In the genomic region with DNA sequence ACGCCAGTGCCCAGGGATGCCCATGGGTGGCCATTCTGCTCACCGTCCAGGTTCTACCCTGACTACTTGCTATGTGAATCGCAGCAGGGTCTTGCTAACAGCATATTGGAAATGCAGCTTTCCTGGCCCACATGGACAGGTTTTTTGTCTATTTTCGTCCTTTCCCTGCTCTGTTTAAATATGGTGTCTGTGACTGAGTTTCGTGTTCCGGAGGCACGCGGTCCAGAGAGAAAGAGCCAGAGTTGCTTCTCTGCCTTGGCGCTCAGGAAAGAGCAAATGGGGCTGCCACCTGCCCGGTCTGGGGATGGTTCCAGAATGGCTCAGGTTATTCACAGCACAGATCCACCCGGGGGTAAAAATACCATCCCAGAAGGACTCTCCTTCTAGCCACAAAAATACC, we compare ENCODE assay signal across 18 cellular contexts.
"Had no signal": no experiment of that assay in that cellular context is flagged by ENCODE, and none has a peak within 500 bp of the region (broad histone marks: within the 10 kb centered on the region; RNA-seq: fewer than 3 reads in every experiment).

No MANE protein-coding gene starts in this region.

- H3K4me1 ChIP-seq: gastroesophageal sphincter, upper lobe of left lung, uterus had no signal

- H3K27ac ChIP-seq: dorsolateral prefrontal cortex, gastroesophageal sphincter, ovary, upper lobe of left lung, uterus had no signal

- DNase-seq: cortex of kidney; effector CD8-positive, alpha-beta T cell; immature natural killer cell; kidney; left colon; left ventricle myocardium superior; mesendoderm; naive thymus-derived CD8-positive, alpha-beta T cell; ovary; right cardiac atrium; small intestine; stimulated activated CD4-positive, alpha-beta T cell treated with anti-CD3 and anti-CD28 coated beads, Interleukin-12 subunit alpha, Interleukin-12 subunit beta, amount 100 ng/mL, for 4 hours; stimulated activated naive CD4-positive, alpha-beta T cell; upper lobe of left lung; uterus had no signal

- H3K36me3 ChIP-seq: gastroesophageal sphincter, ovary, upper lobe of left lung, uterus had no signal

- H3K27me3 ChIP-seq: gastroesophageal sphincter, ovary, upper lobe of left lung, uterus had no signal

- H3K9me3 ChIP-seq: gastroesophageal sphincter, ovary, upper lobe of left lung, uterus had no signal

- H3K4me3 ChIP-seq: dorsolateral prefrontal cortex, gastroesophageal sphincter, ovary, upper lobe of left lung, uterus had no signal

- ATAC-seq: esophagus mucosa; gastroesophageal sphincter; left ventricle myocardium superior; naive thymus-derived CD8-positive, alpha-beta T cell; right cardiac atrium had no signal
